Comparison of ENCODE assay signal across 14 cellular contexts in the genomic region with DNA sequence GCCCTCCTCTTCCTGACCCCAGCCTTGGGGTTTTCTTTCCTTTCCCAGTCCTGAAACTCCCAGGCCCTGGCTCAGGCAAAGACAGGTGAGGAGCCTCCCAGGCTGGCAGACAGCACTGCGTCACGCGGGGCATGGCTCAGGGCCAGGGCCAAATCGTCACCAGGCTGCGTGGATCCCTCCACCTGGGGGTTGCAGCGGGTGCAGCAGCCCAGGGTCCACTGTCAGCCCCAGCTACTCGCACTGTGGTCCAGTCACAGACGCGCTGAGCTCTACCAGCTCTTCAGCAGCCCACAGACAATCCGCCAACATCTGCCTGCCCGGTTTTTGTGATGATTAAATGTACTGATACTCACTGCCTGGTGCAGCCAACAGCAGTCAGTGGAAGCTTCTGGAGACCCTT. TPM values are rescaled to one million over a fixed set of nuclear protein-coding genes. Genes with fewer than 3 reads are reported as not detected.
A peak's percentile ranks its signal among the peaks of the same experiment; 100 is the strongest.
DNase-seq lines count a peak whose midpoint lies in the region; ATAC-seq and TF ChIP-seq lines count a peak whose summit lies in the region.
"Had no signal": no experiment of that assay in that cellular context is flagged by ENCODE, and none has a peak within 500 bp of the region (broad histone marks: within the 10 kb centered on the region; RNA-seq: fewer than 3 reads in every experiment).

No MANE protein-coding gene starts in this region.

- H2AFZ ChIP-seq in Karpas-422 (ENCODE audit: low read length) = no peak overlapping the region

- H3K9ac ChIP-seq in Karpas-422 (ENCODE audit: low read length) = no peak overlapping the region
- H3K9ac ChIP-seq: KMS-11 had no signal

- no peak overlapping the region for H3K4me2 ChIP-seq in Karpas-422 (ENCODE audit: low read depth, low read length, poor library complexity, severe bottlenecking)
- H3K4me2 ChIP-seq: KMS-11 had no signal

- no peak for TF ChIP-seq CTCF in right atrium auricular region (IDR thresholded peaks at IDR 0.05)
- TF ChIP-seq CTCF in upper lobe of right lung (IDR thresholded peaks at IDR 0.05) = no peak

- DNase-seq in stimulated activated CD4-positive, alpha-beta T cell treated with anti-CD3 and anti-CD28 coated beads, Interleukin-15, amount 100 ng/mL, for 24 hours = peak; percentile 49
- no peak for DNase-seq in stimulated activated CD4-positive, alpha-beta T cell treated with anti-CD3 and anti-CD28 coated beads, Interleukin-2, amount 100 ng/mL, for 48 hours
- DNase-seq in activated T-cell treated with anti-CD3 and anti-CD28 coated beads, Interleukin-2, amount 50 U/mL, for 24 hours = peak; percentile 64
- no peak for DNase-seq in right atrium auricular region (ENCODE audit: low spot score)
- DNase-seq in upper lobe of right lung = no peak
- no peak for DNase-seq in nucleus accumbens (lab: John Stamatoyannopoulos, UW)
- DNase-seq in Karpas-422 = no peak
- no peak for DNase-seq in SW 1271 (lab: John Stamatoyannopoulos, UW)
- DNase-seq: AML-193, foreskin keratinocyte, NCI-H446 treated with DMSO at 0.1 percent for 48 hours had no signal

- H3K36me3 ChIP-seq in right atrium auricular region (peaks cover 18% of the 10 kb centered on the region), upper lobe of right lung (peaks cover 16% of the 10 kb centered on the region), Karpas-422 (ENCODE audit: insufficient read depth, low read length) (no peaks in the 10 kb centered on the region)

- H3K27me3 ChIP-seq in right atrium auricular region (no peaks in the 10 kb centered on the region), upper lobe of right lung (no peaks in the 10 kb centered on the region), Karpas-422 (ENCODE audit: low read length) (no peaks in the 10 kb centered on the region)
- H3K27me3 ChIP-seq: left lung had no signal

- H3K27ac Mint-ChIP-seq in activated T-cell treated with anti-CD3 and anti-CD28 coated beads, Interleukin-2, amount 50 U/mL, for 24 hours = peak overlapping the region; percentile 96

- H3K9me3 ChIP-seq in right atrium auricular region (no peaks in the 10 kb centered on the region), upper lobe of right lung (no peaks in the 10 kb centered on the region), Karpas-422 (ENCODE audit: low read length) (no peaks in the 10 kb centered on the region)
- H3K9me3 ChIP-seq: left lung had no signal

- H3K36me3 Mint-ChIP-seq in activated T-cell treated with anti-CD3 and anti-CD28 coated beads, Interleukin-2, amount 50 U/mL, for 24 hours (ENCODE audit: low read depth) = peaks cover 78% of the 10 kb centered on the region

- H3K4me1 ChIP-seq in right atrium auricular region = peaks cover 5 to 75% of the 10 kb centered on the region in 2 donors
- peaks cover 21% of the 10 kb centered on the region for H3K4me1 ChIP-seq in upper lobe of right lung
- H3K4me1 ChIP-seq in Karpas-422 (ENCODE audit: low read length) = peaks cover 27% of the 10 kb centered on the region
- H3K4me1 ChIP-seq: foreskin keratinocyte had no signal

- H3K79me2 ChIP-seq in Karpas-422 (ENCODE audit: low read length) = peaks cover 62% of the 10 kb centered on the region

- H3K27ac ChIP-seq in right atrium auricular region (peak overlapping the region; percentile 98), upper lobe of right lung (no peak overlapping the region), Karpas-422 (ENCODE audit: low read length) (no peak overlapping the region)
- H3K27ac ChIP-seq: foreskin keratinocyte, KMS-11 had no signal

- ATAC-seq in upper lobe of right lung = peak; percentile 7
- ATAC-seq: foreskin keratinocyte, HCT116, left lung had no signal

- no peaks in the 10 kb centered on the region for H3K9me2 ChIP-seq in Karpas-422 (replicated peaks; ENCODE audit: insufficient read depth, low read length)

- H3K27me3 Mint-ChIP-seq in activated T-cell treated with anti-CD3 and anti-CD28 coated beads, Interleukin-2, amount 50 U/mL, for 24 hours = no peaks in the 10 kb centered on the region

- no peak overlapping the region for H3K4me3 ChIP-seq in right atrium auricular region
- H3K4me3 ChIP-seq in upper lobe of right lung = no peak overlapping the region
- H3K4me3 ChIP-seq in Karpas-422 (ENCODE audit: low read length) = no peak overlapping the region
- H3K4me3 ChIP-seq: left lung had no signal

- intact Hi-C loops in upper lobe of right lung (cut with DNase I) = no loop called here

- peaks cover 76% of the 10 kb centered on the region for H3K4me1 Mint-ChIP-seq in activated T-cell treated with anti-CD3 and anti-CD28 coated beads, Interleukin-2, amount 50 U/mL, for 24 hours (ENCODE audit: low read depth)

- H3K4me3 Mint-ChIP-seq in activated T-cell treated with anti-CD3 and anti-CD28 coated beads, Interleukin-2, amount 50 U/mL, for 24 hours = peak overlapping the region; percentile 59

- no peaks in the 10 kb centered on the region for H3K9me3 Mint-ChIP-seq in activated T-cell treated with anti-CD3 and anti-CD28 coated beads, Interleukin-2, amount 50 U/mL, for 24 hours

- no peaks in the 10 kb centered on the region for H4K20me1 ChIP-seq in Karpas-422 (ENCODE audit: insufficient read depth, low read depth, low read length)

RNA-seq across cellular contexts. Expression of gene FAM78A, which starts 12.1 kb away (rescaled TPM):
- 10 to 100 TPM; 31.8 to 55.3 TPM for total RNA-seq in right atrium auricular region
- total RNA-seq in upper lobe of right lung = 14.8 TPM
- 31.6 and 43.9 TPM in 2 replicates for total RNA-seq in Karpas-422 (2014; rRNA removed; shearing (Covaris generic); ENCODE audit: low replicate concordance)

RNA-seq across cellular contexts. Expression of gene PLPP7, which starts 25.3 kb away (rescaled TPM):
- total RNA-seq in right atrium auricular region (100 to 1,000 TPM; 124 to 216 TPM), upper lobe of right lung (1.5 TPM)
- not detected in 2 replicates for total RNA-seq in Karpas-422 (2014; rRNA removed; shearing (Covaris generic); ENCODE audit: low replicate concordance)
- total RNA-seq: foreskin keratinocyte had no signal

Comparison
In these comparisons a context has a peak if more than half of its experiments do, and no peak if none do; other contexts are left out.
1. DNase-seq: peak in stimulated activated CD4-positive, alpha-beta T cell treated with anti-CD3 and anti-CD28 coated beads, Interleukin-15, amount 100 ng/mL, for 24 hours (single experiment) and activated T-cell treated with anti-CD3 and anti-CD28 coated beads, Interleukin-2, amount 50 U/mL, for 24 hours (single experiment); none in stimulated activated CD4-positive, alpha-beta T cell treated with anti-CD3 and anti-CD28 coated beads, Interleukin-2, amount 100 ng/mL, for 48 hours (0 of 2), right atrium auricular region (single experiment), upper lobe of right lung (single experiment), nucleus accumbens (0 of 56), Karpas-422 (single experiment) and SW 1271 (0 of 2).
2. H3K27ac ChIP-seq: peak in right atrium auricular region (2 of 2); none in upper lobe of right lung (single experiment) and Karpas-422 (single experiment).
3. RNA of gene PLPP7, which starts 25.3 kb away (total RNA-seq): 124 to 216 TPM in right atrium auricular region; 1.5 TPM in upper lobe of right lung (single experiment) and not detected in Karpas-422; every median in the first group is over 10 times any median in the second.